Comparison of ENCODE assay signal across 8 cellular contexts in the genomic region with DNA sequence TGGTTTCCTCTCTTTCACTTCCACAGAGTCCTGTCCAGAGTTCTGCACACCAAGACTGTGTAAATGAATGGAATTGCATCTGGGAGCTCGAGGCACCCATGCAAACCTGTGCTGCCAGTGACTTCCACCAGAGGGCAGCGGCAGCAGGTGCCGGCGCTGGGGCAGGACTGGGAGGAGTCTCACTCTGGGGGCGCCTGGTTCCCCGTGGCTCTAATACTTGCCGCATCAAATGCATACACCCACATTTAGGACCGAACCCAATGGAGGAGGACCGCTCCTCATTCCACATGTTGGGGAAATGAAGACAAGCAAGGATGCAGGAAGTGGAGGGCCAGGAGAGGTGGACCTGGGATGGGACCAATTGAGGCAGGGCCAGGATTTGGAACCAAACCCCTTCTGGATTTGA. TPM values are rescaled to one million over a fixed set of nuclear protein-coding genes. Genes with fewer than 3 reads are reported as not detected.
DNase-seq lines count a peak whose midpoint lies in the region; ATAC-seq, FAIRE-seq and TF ChIP-seq lines count a peak whose summit lies in the region.

No MANE protein-coding gene starts in this region.

- no peak overlapping the region for H3K4me3 Mint-ChIP-seq in HFFc6

- H3K4me1 Mint-ChIP-seq in HFFc6 (ENCODE audit: low read depth) = no peaks in the 10 kb centered on the region

- H3K36me3 ChIP-seq in heart right ventricle = no peaks in the 10 kb centered on the region

- H3K4me3 ChIP-seq in heart right ventricle = no peak overlapping the region

- H3K9me3 Mint-ChIP-seq in HFFc6 = peaks cover 9% of the 10 kb centered on the region

- intact Hi-C loops in heart right ventricle (cut with DNase I) = loop anchor here in 6 of 10 donors (1.0 to 2.0 kb wide), 5 partner anchors 156 to 216 kb away; no protein-coding TSS in a partner anchor

- H3K36me3 Mint-ChIP-seq in HFFc6 (ENCODE audit: low read depth) = peaks cover 5% of the 10 kb centered on the region; the same call in 1 of the 2 replicates

- H3K27me3 Mint-ChIP-seq in HFFc6 (ENCODE audit: insufficient read depth) = peaks cover 47% of the 10 kb centered on the region

- H3K4me1 ChIP-seq in heart right ventricle = peaks cover 0 to 5% (median 0%) of the 10 kb centered on the region in 9 donors

- DNase-seq in COLO829 (ENCODE audit: low spot score) (peak; percentile 47), HFFc6 (peak; percentile 22), SK-MEL-5 (ENCODE audit: low read depth, low spot score) (peak; percentile 55), heart right ventricle (peak; percentile 50 to 69), NCI-H526 treated with DMSO at 0.1 percent for 48 hours (lab: John Stamatoyannopoulos, UW) (no peak), RCC 7860 (ENCODE audit: low spot score) (no peak)
- peak; percentile 50 to 77 (median 66) for DNase-seq in activated naive CD4-positive, alpha-beta T cell (lab: John Stamatoyannopoulos, UW)
- DNase-seq in stimulated activated CD4-positive, alpha-beta T cell treated with anti-CD3 and anti-CD28 coated beads, Interleukin-12 subunit alpha, Interleukin-12 subunit beta, amount 100 ng/mL, for 48 hours (ENCODE audit: low read depth in 2 of 3, low spot score in 1 of 3) = peak in 2 of 3 donors; percentile 77 to 84

- in situ Hi-C loops in SK-MEL-5 (cut with HindIII; ENCODE audit: low pct_unique_long_range_greater_than_20kb, low sequenced_read_pairs) = no loop called here

- 14 to 16% methylated on average over 9 of the region's 9 CpGs for WGBS in heart right ventricle, 2 donors

- peaks cover 0 to 8% (median 0%) of the 10 kb centered on the region in 11 donors for H3K9me3 ChIP-seq in heart right ventricle

- no peak for FAIRE-seq in RCC 7860 (lab: Jason Lieb, UNC)

- peak; percentile 92 for TF ChIP-seq CTCF in HFFc6 (IDR thresholded peaks at IDR 0.05)
- peak; percentile 70 to 94 (median 90) for TF ChIP-seq CTCF in heart right ventricle (IDR thresholded peaks at IDR 0.05)

- H3K27ac ChIP-seq in heart right ventricle = no peak overlapping the region

- H3K27me3 ChIP-seq in heart right ventricle = peaks cover 0 to 9% (median 0%) of the 10 kb centered on the region in 7 donors

- ATAC-seq in heart right ventricle = peak; percentile 53 to 88 (median 74)

- no peak overlapping the region for H3K27ac Mint-ChIP-seq in HFFc6

RNA-seq across cellular contexts. Expression of gene CD6, which starts 1.1 kb away (rescaled TPM):
- not detected for total RNA-seq in HFFc6 (2021; fragmentation: NEBNext Ultra II Directional; extraction: Animal tissue kit (Norgen Biotek cat#: 25700))
- total RNA-seq in SK-MEL-5 (2014; rRNA removed; shearing (Covaris generic)) = not detected in 2 replicates
- not detected in 2 replicates for polyA plus RNA-seq in SK-MEL-5 (2015; cell fraction: cytosol; rRNA removed)
- polyA plus RNA-seq in SK-MEL-5 (2015; cell fraction: nucleus; rRNA removed) = not detected in 2 replicates
- total RNA-seq in heart right ventricle = 1 to 10 TPM in 2 of 10 donors, under 1 TPM in 7, not detected in 1; 0.17 to 4.5 (median 0.46) TPM
- under 1 TPM; 0.07 to 0.12 TPM for polyA plus RNA-seq in heart right ventricle

RNA-seq across cellular contexts. Expression of gene SLC15A3, which starts 18.4 kb away (rescaled TPM):
- total RNA-seq in HFFc6 (2021; fragmentation: NEBNext Ultra II Directional; extraction: Animal tissue kit (Norgen Biotek cat#: 25700)) = 1 to 10 TPM; 2.7 to 6.6 (median 3.4) TPM
- total RNA-seq in SK-MEL-5 (2014; rRNA removed; shearing (Covaris generic)) = 0.75 and 1.1 TPM in 2 replicates
- not detected in 2 replicates for polyA plus RNA-seq in SK-MEL-5 (2015; cell fraction: cytosol; rRNA removed)
- not detected in 2 replicates for polyA plus RNA-seq in SK-MEL-5 (2015; cell fraction: nucleus; rRNA removed)
- 10 to 100 TPM in 9 of 10 donors, 1 to 10 TPM in 1; 9.5 to 52.4 (median 18.5) TPM for total RNA-seq in heart right ventricle
- polyA plus RNA-seq in heart right ventricle = 10 to 100 TPM; 21.3 to 36.9 TPM

RNA-seq across cellular contexts. Expression of gene TMEM132A, which starts 46.1 kb away (rescaled TPM):
- total RNA-seq in HFFc6 (2021; fragmentation: NEBNext Ultra II Directional; extraction: Animal tissue kit (Norgen Biotek cat#: 25700)) = 10 to 100 TPM; 23.8 to 32.2 (median 26.9) TPM
- total RNA-seq in SK-MEL-5 (2014; rRNA removed; shearing (Covaris generic)) = 35.0 and 36.2 TPM in 2 replicates
- polyA plus RNA-seq in SK-MEL-5 (2015; cell fraction: cytosol; rRNA removed) = 72.3 and 78.0 TPM in 2 replicates
- polyA plus RNA-seq in SK-MEL-5 (2015; cell fraction: nucleus; rRNA removed) = 86.5 and 174 TPM in 2 replicates
- 10 to 100 TPM in 2 of 10 donors, 1 to 10 TPM in 8; 3.7 to 12.9 (median 6.5) TPM for total RNA-seq in heart right ventricle
- 10 to 100 TPM; 10.0 to 16.4 TPM for polyA plus RNA-seq in heart right ventricle

RNA-seq across cellular contexts. Expression of gene TMEM109, which starts 56.4 kb away (rescaled TPM):
- total RNA-seq in HFFc6 (2021; fragmentation: NEBNext Ultra II Directional; extraction: Animal tissue kit (Norgen Biotek cat#: 25700)) = 100 to 1,000 TPM in 1 of 6 experiments, 10 to 100 TPM in 5; 74.6 to 101 (median 92.5) TPM
- 43.5 and 52.9 TPM in 2 replicates for total RNA-seq in SK-MEL-5 (2014; rRNA removed; shearing (Covaris generic))
- polyA plus RNA-seq in SK-MEL-5 (2015; cell fraction: cytosol; rRNA removed) = 128 and 137 TPM in 2 replicates
- 13.5 and 26.3 TPM in 2 replicates for polyA plus RNA-seq in SK-MEL-5 (2015; cell fraction: nucleus; rRNA removed)
- 100 to 1,000 TPM in 2 of 10 donors, 10 to 100 TPM in 8; 78.6 to 115 (median 92.7) TPM for total RNA-seq in heart right ventricle
- polyA plus RNA-seq in heart right ventricle = 100 to 1,000 TPM in 1 of 2 donors, 10 to 100 TPM in 1; 53.3 to 121 TPM

Comparison
In these comparisons a context has a peak if more than half of its experiments do, and no peak if none do; other contexts are left out.
1. DNase-seq: peak in COLO829 (single experiment), HFFc6 (single experiment), SK-MEL-5 (single experiment), activated naive CD4-positive, alpha-beta T cell (4 of 4), heart right ventricle (2 of 2) and stimulated activated CD4-positive, alpha-beta T cell treated with anti-CD3 and anti-CD28 coated beads, Interleukin-12 subunit alpha, Interleukin-12 subunit beta, amount 100 ng/mL, for 48 hours (2 of 3); none in NCI-H526 treated with DMSO at 0.1 percent for 48 hours (single experiment) and RCC 7860 (single experiment).